Comparison of ENCODE assay signal across 18 cellular contexts in the genomic region with DNA sequence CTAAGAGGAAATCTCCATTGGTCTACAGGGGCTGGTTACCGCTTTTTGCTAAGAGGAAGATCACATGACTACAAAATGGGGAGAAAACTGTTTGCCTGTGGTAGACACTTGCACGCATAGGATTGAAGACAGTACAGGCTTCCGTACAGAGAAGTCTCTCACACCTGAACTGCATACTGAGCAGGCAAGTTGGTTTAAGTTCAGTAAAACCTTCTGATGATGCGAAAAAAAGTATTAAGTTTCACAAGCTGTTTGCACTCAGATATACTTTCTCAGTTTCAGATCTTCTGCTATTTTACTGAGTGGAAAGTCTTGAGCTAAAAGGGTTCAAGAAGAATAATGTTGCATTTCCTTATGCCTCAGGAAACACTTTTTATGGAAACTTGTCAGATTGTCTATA.
"Had no signal": no experiment of that assay in that cellular context is flagged by ENCODE, and none has a peak within 500 bp of the region (broad histone marks: within the 10 kb centered on the region; RNA-seq: fewer than 3 reads in every experiment).

No MANE protein-coding gene starts in this region.

- H3K4me3 ChIP-seq: body of pancreas, gastroesophageal sphincter, heart right ventricle, lower lobe of right lung, right atrium auricular region, skin epidermis, tibial nerve had no signal

- H3K9me3 ChIP-seq: body of pancreas, gastroesophageal sphincter, heart right ventricle, lower lobe of right lung, right atrium auricular region, tibial nerve had no signal

- DNase-seq: activated B cell treated with CpG ODN at 0.5 μM for 24 hours; activated CD4-positive, alpha-beta T cell treated with anti-CD3 and anti-CD28 coated beads, Interleukin-2, amount 10 ng/mL, durations not matched to agents 24 days and 14 days; activated CD8-positive, alpha-beta memory T cell treated with anti-CD3 and anti-CD28 coated beads, Interleukin-2, amount 50 U/mL, for 48 hours; activated gamma-delta T cell; activated T-cell treated with anti-CD3 and anti-CD28 coated beads, Interleukin-2, amount 50 U/mL, for 72 hours; amniotic stem cell; body of pancreas; caudate nucleus; heart right ventricle; left colon; lower lobe of right lung; stimulated activated CD4-positive, alpha-beta T cell treated with anti-CD3 and anti-CD28 coated beads, Interleukin-15, amount 100 ng/mL, for 24 hours; stimulated activated CD4-positive, alpha-beta T cell treated with anti-CD3 and anti-CD28 coated beads, Interleukin-4, amount 100 ng/mL, for 24 hours; stimulated activated naive CD4-positive, alpha-beta T cell had no signal

- H3K36me3 ChIP-seq: gastroesophageal sphincter, heart right ventricle, lower lobe of right lung, right atrium auricular region, tibial nerve had no signal

- H3K4me1 ChIP-seq: body of pancreas, gastroesophageal sphincter, heart right ventricle, lower lobe of right lung, right atrium auricular region, tibial nerve had no signal

- H3K27ac ChIP-seq: body of pancreas, gastroesophageal sphincter, heart right ventricle, lower lobe of right lung, right atrium auricular region, skin epidermis, tibial nerve had no signal

- ATAC-seq: activated T-cell treated with anti-CD3 and anti-CD28 coated beads, Interleukin-2, amount 50 U/mL, for 72 hours; body of pancreas; gastroesophageal sphincter; heart right ventricle; left colon; lower lobe of right lung had no signal

- H3K27me3 ChIP-seq: body of pancreas, gastroesophageal sphincter, heart right ventricle, right atrium auricular region, tibial nerve had no signal
